20 cellular contexts compared by ENCODE assay signal in genomic region chr16:73750639-73751038, GRCh38.
"Had no signal": no experiment of that assay in that cellular context is flagged by ENCODE, and none has a peak within 500 bp of the region (broad histone marks: within the 10 kb centered on the region; RNA-seq: fewer than 3 reads in every experiment).

No MANE protein-coding gene starts in this region.

- H3K4me1 ChIP-seq: pancreas, right lobe of liver, suprapubic skin, transverse colon, upper lobe of right lung, uterus had no signal

- H3K9me3 ChIP-seq: neutrophil, pancreas, right lobe of liver, suprapubic skin, transverse colon, upper lobe of right lung, uterus had no signal

- H3K4me3 ChIP-seq: dorsolateral prefrontal cortex, lung, pancreas, right lobe of liver, suprapubic skin, transverse colon, upper lobe of right lung, uterus had no signal

- DNase-seq: dorsolateral prefrontal cortex; effector CD4-positive, alpha-beta T cell; hypothalamus; natural killer cell; pancreas; retina; right lobe of liver; small intestine; stimulated activated CD4-positive, alpha-beta T cell treated with anti-CD3 and anti-CD28 coated beads, Interleukin-15, amount 100 ng/mL, for 24 hours; stimulated activated CD4-positive, alpha-beta T cell treated with anti-CD3 and anti-CD28 coated beads, Interleukin-4, amount 100 ng/mL, for 1 hour; stimulated activated CD8-positive, alpha-beta memory T cell treated with anti-CD3 and anti-CD28 coated beads, Interleukin-4, amount 100 ng/mL, for 48 hours; stimulated activated naive CD4-positive, alpha-beta T cell; stimulated activated naive CD8-positive, alpha-beta T cell treated with anti-CD3 and anti-CD28 coated beads, Interleukin-15, amount 100 ng/mL, for 72 hours; transverse colon; upper lobe of right lung; uterus had no signal

- H3K36me3 ChIP-seq: neutrophil, pancreas, right lobe of liver, suprapubic skin, transverse colon, upper lobe of right lung, uterus had no signal

- ATAC-seq: left lobe of liver; natural killer cell; pancreas; right lobe of liver; stimulated activated naive CD8-positive, alpha-beta T cell treated with anti-CD3 and anti-CD28 coated beads, Interleukin-15, amount 100 ng/mL, for 72 hours; upper lobe of right lung had no signal

- H3K27me3 ChIP-seq: neutrophil, pancreas, right lobe of liver, transverse colon, upper lobe of right lung, uterus had no signal

- H3K27ac ChIP-seq: dorsolateral prefrontal cortex, neutrophil, pancreas, right lobe of liver, suprapubic skin, transverse colon, upper lobe of right lung, uterus had no signal
